Comparison of ENCODE assay signal across 1 cellular context in genomic region chr1:2049517-2050481, GRCh38.
TF ChIP-seq lines count a peak whose summit lies in the region.

TSS of gene PRKCZ (plus strand) at chr1:2050411. CDS start at chr1:2050631, 220 bp downstream.

TF ChIP-seq in HepG2, 621 proteins besides CTCF, POLR2A, EP300 and RAD21 (continued from another document and continues in another):
- TF ChIP-seq GRHL1 (CRISPR knock-in tag; conservative IDR thresholded peaks at IDR 0.05) (no peak), KDM2A (CRISPR knock-in tag; IDR thresholded peaks at IDR 0.05; ENCODE audit: borderline replicate concordance, low read depth) (peak; percentile 79), FOXP1 (IDR thresholded peaks at IDR 0.05) (no peak), FOXP1 (CRISPR knock-in tag; IDR thresholded peaks at IDR 0.05) (no peak), MAZ (IDR thresholded peaks at IDR 0.05; ENCODE audit: borderline replicate concordance, low read depth, low read length) (0 out of 2 replicates have a peak, but pooled peaks have one; percentile 11), MAZ (CRISPR knock-in tag; IDR thresholded peaks at IDR 0.05; ENCODE audit: low read depth) (peak; percentile 55), ZNF451 (CRISPR knock-in tag; IDR thresholded peaks at IDR 0.05) (no peak; the same call in 1 of the 2 replicates), SIX1 (CRISPR knock-in tag; IDR thresholded peaks at IDR 0.05; ENCODE audit: borderline replicate concordance) (no peak), NCOA2 (CRISPR knock-in tag; IDR thresholded peaks at IDR 0.05) (no peak), GATA4 (IDR thresholded peaks at IDR 0.05; ENCODE audit: borderline replicate concordance, low read depth) (no peak), REPIN1 (CRISPR knock-in tag; IDR thresholded peaks at IDR 0.05; ENCODE audit: borderline replicate concordance, low read depth) (peak; percentile 39), ZFP36L1 (CRISPR knock-in tag; IDR thresholded peaks at IDR 0.05) (no peak; the same call in 1 of the 2 replicates), ZNF800 (CRISPR knock-in tag; IDR thresholded peaks at IDR 0.05) (no peak), USF2 (IDR thresholded peaks at IDR 0.05; ENCODE audit: low read depth, low read length) (no peak), USF2 (CRISPR knock-in tag; IDR thresholded peaks at IDR 0.05; ENCODE audit: borderline replicate concordance) (no peak), ZNF530 (CRISPR knock-in tag; IDR thresholded peaks at IDR 0.05; ENCODE audit: low read depth) (no peak), ZNF318 (CRISPR knock-in tag; IDR thresholded peaks at IDR 0.05) (no peak), FLYWCH1 (CRISPR knock-in tag; IDR thresholded peaks at IDR 0.05) (no peak), ZNF709 (CRISPR knock-in tag; IDR thresholded peaks at IDR 0.05) (no peak), TCF7 (IDR thresholded peaks at IDR 0.05; ENCODE audit: low read depth) (no peak), ZNF235 (CRISPR knock-in tag; IDR thresholded peaks at IDR 0.05; ENCODE audit: borderline replicate concordance) (peak; percentile 46; the same call in 1 of the 2 replicates), ZNF883 (CRISPR knock-in tag; IDR thresholded peaks at IDR 0.05; ENCODE audit: not compliant biosample characterization) (peak; percentile 55), SNAI1 (CRISPR knock-in tag; IDR thresholded peaks at IDR 0.05; ENCODE audit: borderline replicate concordance) (0 out of 2 replicates have a peak, but pooled peaks have one; percentile 25), ZNF292 (CRISPR knock-in tag; IDR thresholded peaks at IDR 0.05; ENCODE audit: borderline replicate concordance, low read depth) (peak; percentile 79; the same call in 1 of the 2 replicates), ZNF136 (CRISPR knock-in tag; IDR thresholded peaks at IDR 0.05; ENCODE audit: low read depth) (no peak), THRA (CRISPR knock-in tag; IDR thresholded peaks at IDR 0.05; ENCODE audit: borderline replicate concordance) (peak; percentile 68; the same call in 1 of the 2 replicates), ZNF720 (CRISPR knock-in tag; IDR thresholded peaks at IDR 0.05) (no peak), CBX5 (CRISPR knock-in tag; IDR thresholded peaks at IDR 0.05; ENCODE audit: borderline replicate concordance) (no peak), SP140L (CRISPR knock-in tag; IDR thresholded peaks at IDR 0.05; ENCODE audit: borderline replicate concordance) (no peak), HOXA3 (CRISPR knock-in tag; IDR thresholded peaks at IDR 0.05) (no peak; the same call in 1 of the 2 replicates), TFAP4 (IDR thresholded peaks at IDR 0.05; ENCODE audit: borderline replicate concordance, low read depth) (peak; percentile 26; the same call in 1 of the 2 replicates), GATAD1 (CRISPR knock-in tag; IDR thresholded peaks at IDR 0.05) (peak; percentile 5; the same call in 1 of the 2 replicates), ATM (IDR thresholded peaks at IDR 0.05; ENCODE audit: borderline replicate concordance) (no peak), ZNF512B (CRISPR knock-in tag; IDR thresholded peaks at IDR 0.05; ENCODE audit: borderline replicate concordance) (peak; percentile 89; the same call in 1 of the 2 replicates), ARID3A (IDR thresholded peaks at IDR 0.05; ENCODE audit: low read depth, low read length) (no peak), ZNF749 (CRISPR knock-in tag; IDR thresholded peaks at IDR 0.05; ENCODE audit: borderline replicate concordance) (no peak), RARA (CRISPR knock-in tag; IDR thresholded peaks at IDR 0.05) (peak; percentile 64)
